In the genomic region with DNA sequence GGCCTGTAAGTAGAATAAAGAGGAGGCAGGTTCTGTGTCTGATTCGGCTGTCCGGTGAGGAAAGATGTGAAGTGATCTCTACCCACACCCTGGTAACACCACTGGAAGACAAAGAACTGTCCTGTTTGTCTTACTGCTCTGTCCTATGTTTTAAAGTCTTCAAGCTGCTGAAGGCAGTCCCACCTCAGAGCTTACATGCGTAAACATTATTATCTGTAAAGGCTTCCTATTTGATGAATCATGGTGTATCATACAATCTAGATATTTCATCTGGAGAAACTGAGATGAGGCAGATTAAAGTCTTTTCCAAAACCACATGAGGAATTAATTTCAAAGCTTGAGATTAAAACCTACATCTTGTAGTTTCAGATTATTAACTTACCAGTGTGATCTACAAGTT, we compare ENCODE assay signal across 8 cellular contexts.
DNase-seq lines count a peak whose midpoint lies in the region; ATAC-seq and TF ChIP-seq lines count a peak whose summit lies in the region.
"Had no signal": no experiment of that assay in that cellular context is flagged by ENCODE, and none has a peak within 500 bp of the region (broad histone marks: within the 10 kb centered on the region; RNA-seq: fewer than 3 reads in every experiment).

No MANE protein-coding gene starts in this region.

- no peak overlapping the region for H3K4me2 ChIP-seq in mesendoderm (ENCODE audit: low read length)

- peak overlapping the region; percentile 92 for H3K27ac ChIP-seq in brain microvascular endothelial cell
- H3K27ac ChIP-seq in mesendoderm (ENCODE audit: low read depth, low read length): no peak overlapping the region
- peak overlapping the region; percentile 70 to 98 (median 82) for H3K27ac ChIP-seq in tibial nerve

- no peaks in the 10 kb centered on the region for H3K79me1 ChIP-seq in mesendoderm (ENCODE audit: low read length)

- no peaks in the 10 kb centered on the region for H3K27me3 Mint-ChIP-seq in activated CD4-positive, alpha-beta memory T cell treated with anti-CD3 and anti-CD28 coated beads, Interleukin-2, amount 10 ng/mL, durations not matched to agents 7 days and 5 days

- no peak overlapping the region for H2BK15ac ChIP-seq in mesendoderm (replicated peaks; ENCODE audit: low read depth)

- no peak overlapping the region for H3K27ac Mint-ChIP-seq in activated CD4-positive, alpha-beta memory T cell treated with anti-CD3 and anti-CD28 coated beads, Interleukin-2, amount 10 ng/mL, durations not matched to agents 7 days and 5 days

- H3K4me3 Mint-ChIP-seq in activated CD4-positive, alpha-beta memory T cell treated with anti-CD3 and anti-CD28 coated beads, Interleukin-2, amount 10 ng/mL, durations not matched to agents 7 days and 5 days: no peak overlapping the region

- H3K4me3 ChIP-seq in brain microvascular endothelial cell (ENCODE audit: low read depth, low read length) (no peak overlapping the region), mesendoderm (ENCODE audit: low read length) (no peak overlapping the region), tibial nerve (no peak overlapping the region)

- no peak for TF ChIP-seq POLR2A in tibial nerve (IDR thresholded peaks at IDR 0.05)

- H3K9ac ChIP-seq in mesendoderm (ENCODE audit: low read length): no peak overlapping the region

- no peaks in the 10 kb centered on the region for H3K4me1 ChIP-seq in mesendoderm (ENCODE audit: control insufficient read depth, low read depth, low read length)
- H3K4me1 ChIP-seq in tibial nerve: peaks cover 0 to 88% (median 41%) of the 10 kb centered on the region in 4 donors

- H2BK120ac ChIP-seq in mesendoderm (ENCODE audit: low read depth, low read length): no peak overlapping the region

- DNase-seq in LHCN-M2 (ENCODE audit: low read depth) (peak; percentile 26), brain microvascular endothelial cell (peak; percentile 77), mesendoderm (no peak), tibial nerve (ENCODE audit: low spot score in 2 of 2) (no peak), NCI-H774 (lab: John Stamatoyannopoulos, UW) (no peak)
- no peak for DNase-seq in activated CD4-positive, alpha-beta memory T cell treated with anti-CD3 and anti-CD28 coated beads, Interleukin-2, amount 10 ng/mL, durations not matched to agents 7 days and 5 days
- DNase-seq: MV-4-11 had no signal

- H3K79me2 ChIP-seq in mesendoderm (ENCODE audit: control insufficient read depth, insufficient read depth, low read length): no peaks in the 10 kb centered on the region

- CTCF ChIA-PET in activated CD4-positive, alpha-beta memory T cell treated with anti-CD3 and anti-CD28 coated beads, Interleukin-2, amount 10 ng/mL, durations not matched to agents 7 days and 5 days (lab: Charles Lee): no interaction called here

- no peak for ATAC-seq in GM18520 (IDR thresholded peaks at IDR 0.05; ENCODE audit: unreplicated experiment)

- no peaks in the 10 kb centered on the region for H3K9me3 Mint-ChIP-seq in activated CD4-positive, alpha-beta memory T cell treated with anti-CD3 and anti-CD28 coated beads, Interleukin-2, amount 10 ng/mL, durations not matched to agents 7 days and 5 days

- no peak for TF ChIP-seq EP300 in tibial nerve (IDR thresholded peaks at IDR 0.05)

- H3K36me3 Mint-ChIP-seq in activated CD4-positive, alpha-beta memory T cell treated with anti-CD3 and anti-CD28 coated beads, Interleukin-2, amount 10 ng/mL, durations not matched to agents 7 days and 5 days (ENCODE audit: low read depth): no peaks in the 10 kb centered on the region

- H2AK5ac ChIP-seq in mesendoderm (ENCODE audit: low read length): no peak overlapping the region

- no peaks in the 10 kb centered on the region for H3K9me3 ChIP-seq in tibial nerve

- H3K18ac ChIP-seq in mesendoderm (ENCODE audit: low read length): peak overlapping the region; percentile 20

- H3K23ac ChIP-seq in mesendoderm (ENCODE audit: low read length): no peak overlapping the region

- no peak overlapping the region for H3K56ac ChIP-seq in mesendoderm (ENCODE audit: low read length)

- H3K4ac ChIP-seq in mesendoderm (ENCODE audit: low read depth, low read length): peak overlapping the region; percentile 48

- WGBS in mesendoderm (ENCODE audit: extremely low coverage, insufficient coverage, low lambda C conversion rate): no CpG with 5 or more reads among the region's 3 CpGs
- WGBS in tibial nerve, 2 donors: 48 to 58% methylated on average over 3 of the region's 3 CpGs

- in situ Hi-C loops in brain microvascular endothelial cell (cut with HindIII; ENCODE audit: low pct_ligation_motif_present, low sequenced_read_pairs): no loop called here

- H3K27me3 ChIP-seq in brain microvascular endothelial cell (replicated peaks) (no peaks in the 10 kb centered on the region), mesendoderm (ENCODE audit: insufficient read depth, low read length, poor library complexity) (no peaks in the 10 kb centered on the region), tibial nerve (no peaks in the 10 kb centered on the region)

- no peak overlapping the region for H2BK5ac ChIP-seq in mesendoderm (ENCODE audit: low read length)

- H4K8ac ChIP-seq in mesendoderm (ENCODE audit: low read depth, low read length): no peak overlapping the region

- H4K5ac ChIP-seq in mesendoderm (ENCODE audit: low read length): no peak overlapping the region

- peaks cover 24% of the 10 kb centered on the region for H3K4me1 Mint-ChIP-seq in activated CD4-positive, alpha-beta memory T cell treated with anti-CD3 and anti-CD28 coated beads, Interleukin-2, amount 10 ng/mL, durations not matched to agents 7 days and 5 days

- H3K36me3 ChIP-seq in brain microvascular endothelial cell (replicated peaks) (no peaks in the 10 kb centered on the region), mesendoderm (ENCODE audit: control insufficient read depth, insufficient read depth, low read length) (no peaks in the 10 kb centered on the region), tibial nerve (no peaks in the 10 kb centered on the region)

- TF ChIP-seq CTCF in brain microvascular endothelial cell (IDR thresholded peaks at IDR 0.05; ENCODE audit: low read depth, low read length, missing control alignments) (no peak), tibial nerve (IDR thresholded peaks at IDR 0.05) (no peak)

- POLR2A ChIA-PET in activated CD4-positive, alpha-beta memory T cell treated with anti-CD3 and anti-CD28 coated beads, Interleukin-2, amount 10 ng/mL, durations not matched to agents 7 days and 5 days (lab: Charles Lee): no interaction called here

Comparison
In these comparisons a context has a peak if more than half of its experiments do, and no peak if none do; other contexts are left out.
1. DNase-seq: peak in LHCN-M2 (single experiment) and brain microvascular endothelial cell (single experiment); none in mesendoderm (single experiment), tibial nerve (0 of 2), NCI-H774 (single experiment) and activated CD4-positive, alpha-beta memory T cell treated with anti-CD3 and anti-CD28 coated beads, Interleukin-2, amount 10 ng/mL, durations not matched to agents 7 days and 5 days (single experiment).